1 cellular context compared by ENCODE assay signal in genomic region chr3:46935168-46935858, GRCh38.
TF ChIP-seq lines count a peak whose summit lies in the region.

No MANE protein-coding gene starts in this region.

TF ChIP-seq in K562, 482 proteins besides CTCF, POLR2A, EP300 and RAD21 (continued from another document and continues in another):
- TF ChIP-seq GABPB2 (CRISPR knock-in tag; conservative IDR thresholded peaks at IDR 0.05) (no peak), HCFC1 (IDR thresholded peaks at IDR 0.05; ENCODE audit: low read depth, low read length) (no peak), ELK1 (CRISPR knock-in tag; IDR thresholded peaks at IDR 0.05) (no peak), GATA2 (CRISPR knock-in tag; IDR thresholded peaks at IDR 0.05) (peak; percentile 64; the same call in 1 of the 2 replicates), SP2 (IDR thresholded peaks at IDR 0.05; ENCODE audit: extremely low read depth, low read depth, low read length, poor library complexity, severe bottlenecking) (no peak), CREB3L1 (IDR thresholded peaks at IDR 0.05; ENCODE audit: borderline replicate concordance, low read depth) (no peak), RHOXF2B (CRISPR knock-in tag; conservative IDR thresholded peaks at IDR 0.05) (no peak), ZNF740 (CRISPR knock-in tag; IDR thresholded peaks at IDR 0.05) (no peak), ZNF740 (tag; IDR thresholded peaks at IDR 0.05) (no peak), RNF219 (CRISPR knock-in tag; IDR thresholded peaks at IDR 0.05) (no peak), CBX1 (IDR thresholded peaks at IDR 0.05; ENCODE audit: low read depth) (no peak), RB1 (IDR thresholded peaks at IDR 0.05; ENCODE audit: low read depth) (no peak), NFXL1 (CRISPR knock-in tag; IDR thresholded peaks at IDR 0.05) (no peak), YBX1 (IDR thresholded peaks at IDR 0.05) (no peak), TAF15 (IDR thresholded peaks at IDR 0.05; ENCODE audit: low read depth, low read length) (no peak), GTF3C2 (IDR thresholded peaks at IDR 0.05; ENCODE audit: borderline replicate concordance, extremely low read depth, insufficient read length) (no peak), ZNF695 (CRISPR knock-in tag; IDR thresholded peaks at IDR 0.05) (no peak), ZKSCAN8 (CRISPR knock-in tag; IDR thresholded peaks at IDR 0.05) (no peak; the same call in 1 of the 2 replicates), XRCC3 (IDR thresholded peaks at IDR 0.05) (no peak), ARID3A (IDR thresholded peaks at IDR 0.05; ENCODE audit: borderline replicate concordance, low read depth, low read length) (peak; percentile 37; the same call in 1 of the 2 replicates), ZFP91 (CRISPR knock-in tag; IDR thresholded peaks at IDR 0.05) (no peak), MEF2A (IDR thresholded peaks at IDR 0.05; ENCODE audit: control insufficient read depth, low read depth, low read length) (no peak), NCOA2 (IDR thresholded peaks at IDR 0.05; ENCODE audit: partially characterized antibody in 2 of 2) (no peak), ZBTB1 (CRISPR knock-in tag; IDR thresholded peaks at IDR 0.05; ENCODE audit: borderline replicate concordance, low read depth) (no peak), ZNF592 (IDR thresholded peaks at IDR 0.05) (peak; percentile 84), ZNF280B (CRISPR knock-in tag; IDR thresholded peaks at IDR 0.05) (no peak), ZNF354B (CRISPR knock-in tag; IDR thresholded peaks at IDR 0.05) (no peak), HMBOX1 (IDR thresholded peaks at IDR 0.05) (no peak), ZNF140 (CRISPR knock-in tag; IDR thresholded peaks at IDR 0.05) (no peak), DEAF1 (CRISPR knock-in tag; IDR thresholded peaks at IDR 0.05) (no peak), RFX7 (CRISPR knock-in tag; IDR thresholded peaks at IDR 0.05) (no peak), THRA (IDR thresholded peaks at IDR 0.05) (no peak), PTBP1 (IDR thresholded peaks at IDR 0.05; ENCODE audit: low read depth, low read length) (no peak), BCOR (IDR thresholded peaks at IDR 0.05) (no peak)
